Comparison of ENCODE assay signal across 12 cellular contexts in genomic region chr19:38304352-38304865, GRCh38. TPM values are rescaled to one million over a fixed set of nuclear protein-coding genes. Genes with fewer than 3 reads are reported as not detected.
A peak's percentile ranks its signal among the peaks of the same experiment; 100 is the strongest.
DNase-seq lines count a peak whose midpoint lies in the region; ATAC-seq and TF ChIP-seq lines count a peak whose summit lies in the region.
"Had no signal": no experiment of that assay in that cellular context is flagged by ENCODE, and none has a peak within 500 bp of the region (broad histone marks: within the 10 kb centered on the region; RNA-seq: fewer than 3 reads in every experiment).

No MANE protein-coding gene starts in this region.

- 76 to 77% methylated on average over 23 to 27 of the region's 27 CpGs for WGBS in heart right ventricle, 2 donors
- WGBS in gastroesophageal sphincter (ENCODE audit: low coverage in 1 of 2), 2 donors: no CpG with 5 or more reads among the region's 27 CpGs
- WGBS in psoas muscle, 3 donors: 74 to 79% (median 76%) methylated on average over 23 to 27 of the region's 27 CpGs

- peak overlapping the region in 8 of 10 donors; percentile 16 to 85 (median 40) for H3K27ac ChIP-seq in heart right ventricle
- peak overlapping the region in 2 of 4 donors; percentile 47 to 60 for H3K27ac ChIP-seq in gastroesophageal sphincter
- H3K27ac ChIP-seq in muscle layer of duodenum (ENCODE audit: low read length): peak overlapping the region; percentile 67
- peak overlapping the region; percentile 31 for H3K27ac ChIP-seq in vagina
- H3K27ac ChIP-seq in psoas muscle: no peak overlapping the region
- H3K27ac ChIP-seq: thoracic aorta had no signal

- H3K4me3 ChIP-seq in heart right ventricle (peak overlapping the region in 7 of 10 donors; percentile 18 to 40 (median 30)), gastroesophageal sphincter (no peak overlapping the region), muscle layer of duodenum (ENCODE audit: low read depth in 1 of 2, low read length in 2 of 2) (no peak overlapping the region), vagina (peak overlapping the region in 1 of 2 donors; percentile 37), psoas muscle (no peak overlapping the region)
- H3K4me3 ChIP-seq: thoracic aorta had no signal

- TF ChIP-seq POLR2A in gastroesophageal sphincter (IDR thresholded peaks at IDR 0.05) (no peak), vagina (IDR thresholded peaks at IDR 0.05) (no peak)

- peaks cover 0 to 53% (median 17%) of the 10 kb centered on the region in 9 donors for H3K36me3 ChIP-seq in heart right ventricle
- H3K36me3 ChIP-seq in gastroesophageal sphincter: peaks cover 0 to 52% of the 10 kb centered on the region in 2 donors
- H3K36me3 ChIP-seq in muscle layer of duodenum (ENCODE audit: control insufficient read depth in 1 of 2, insufficient read depth in 2 of 2, low read length in 2 of 2): peaks cover 8 to 29% of the 10 kb centered on the region in 2 donors
- peaks cover 0 to 22% of the 10 kb centered on the region in 2 donors for H3K36me3 ChIP-seq in vagina
- peaks cover 0 to 40% of the 10 kb centered on the region in 2 donors for H3K36me3 ChIP-seq in psoas muscle (ENCODE audit: insufficient read depth in 1 of 2, low read depth in 1 of 2)

- ATAC-seq in heart right ventricle (peak in 7 of 8 donors; percentile 3 to 15 (median 7)), Right ventricle myocardium superior (ENCODE audit: poor library complexity) (no peak), gastroesophageal sphincter (peak; percentile 8), psoas muscle (no peak), HG03159 (IDR thresholded peaks at IDR 0.05; ENCODE audit: unreplicated experiment) (no peak)
- ATAC-seq: activated CD8-positive, alpha-beta T cell treated with anti-CD3 and anti-CD28 coated beads, Interleukin-2, amount 10 ng/mL, durations not matched to agents 7 days and 5 days; activated naive CD4-positive, alpha-beta T cell treated with anti-CD3 and anti-CD28 coated beads, Interleukin-2, amount 50 U/mL, for 72 hours had no signal

- H3K27me3 ChIP-seq in heart right ventricle (no peaks in the 10 kb centered on the region), gastroesophageal sphincter (no peaks in the 10 kb centered on the region), muscle layer of duodenum (ENCODE audit: low read depth, low read length) (no peaks in the 10 kb centered on the region), vagina (no peaks in the 10 kb centered on the region), psoas muscle (ENCODE audit: insufficient read depth in 3 of 3, low read length in 2 of 3) (no peaks in the 10 kb centered on the region)

- H3K9me3 ChIP-seq in heart right ventricle (no peaks in the 10 kb centered on the region), gastroesophageal sphincter (no peaks in the 10 kb centered on the region), muscle layer of duodenum (ENCODE audit: control insufficient read depth in 1 of 2, low read length in 2 of 2) (no peaks in the 10 kb centered on the region), vagina (no peaks in the 10 kb centered on the region), psoas muscle (no peaks in the 10 kb centered on the region)
- H3K9me3 ChIP-seq: thoracic aorta had no signal

- no peak for TF ChIP-seq EP300 in gastroesophageal sphincter (IDR thresholded peaks at IDR 0.05)

- TF ChIP-seq CTCF in heart right ventricle (IDR thresholded peaks at IDR 0.05): no peak
- TF ChIP-seq CTCF in gastroesophageal sphincter (IDR thresholded peaks at IDR 0.05): no peak
- TF ChIP-seq CTCF in vagina (IDR thresholded peaks at IDR 0.05): no peak
- TF ChIP-seq CTCF in psoas muscle (IDR thresholded peaks at IDR 0.05): no peak

- no peaks in the 10 kb centered on the region for H3K9me3 Mint-ChIP-seq in activated CD4-positive, alpha-beta T cell treated with anti-CD3 and anti-CD28 coated beads, Interleukin-2, amount 10 ng/mL, durations not matched to agents 24 days and 14 days
- H3K9me3 Mint-ChIP-seq: activated naive CD4-positive, alpha-beta T cell treated with anti-CD3 and anti-CD28 coated beads, Interleukin-2, amount 50 U/mL, for 72 hours; memory B cell had no signal

- intact Hi-C loops in heart right ventricle (cut with DNase I): no loop called here
- intact Hi-C loops in Right ventricle myocardium superior (cut with DNase I): no loop called here
- intact Hi-C loops in vagina (cut with DNase I): no loop called here
- intact Hi-C loops in psoas muscle (cut with DNase I): no loop called here
- intact Hi-C loops in activated CD4-positive, alpha-beta T cell treated with anti-CD3 and anti-CD28 coated beads, Interleukin-2, amount 10 ng/mL, durations not matched to agents 24 days and 14 days (cut with micrococcal nuclease): no loop called here

- H3K4me1 ChIP-seq in heart right ventricle (peaks cover 0 to 15% (median 0%) of the 10 kb centered on the region in 9 donors), gastroesophageal sphincter (peaks cover 0 to under 1% (median 0%) of the 10 kb centered on the region in 3 donors), muscle layer of duodenum (ENCODE audit: control insufficient read depth in 1 of 2, insufficient read depth in 2 of 2, low read length in 2 of 2) (no peaks in the 10 kb centered on the region), vagina (peaks cover 10% of the 10 kb centered on the region), psoas muscle (no peaks in the 10 kb centered on the region)

- H3K27me3 Mint-ChIP-seq in activated CD4-positive, alpha-beta T cell treated with anti-CD3 and anti-CD28 coated beads, Interleukin-2, amount 10 ng/mL, durations not matched to agents 24 days and 14 days: no peaks in the 10 kb centered on the region
- H3K27me3 Mint-ChIP-seq: memory B cell had no signal

- H3K27ac Mint-ChIP-seq in activated CD4-positive, alpha-beta T cell treated with anti-CD3 and anti-CD28 coated beads, Interleukin-2, amount 10 ng/mL, durations not matched to agents 24 days and 14 days: no peak overlapping the region
- H3K27ac Mint-ChIP-seq: activated CD8-positive, alpha-beta T cell treated with anti-CD3 and anti-CD28 coated beads, Interleukin-2, amount 10 ng/mL, durations not matched to agents 7 days and 5 days; activated naive CD4-positive, alpha-beta T cell treated with anti-CD3 and anti-CD28 coated beads, Interleukin-2, amount 50 U/mL, for 72 hours; memory B cell had no signal

- peaks cover 13% of the 10 kb centered on the region for H3K36me3 Mint-ChIP-seq in activated CD4-positive, alpha-beta T cell treated with anti-CD3 and anti-CD28 coated beads, Interleukin-2, amount 10 ng/mL, durations not matched to agents 24 days and 14 days (ENCODE audit: low read depth)
- H3K36me3 Mint-ChIP-seq: activated naive CD4-positive, alpha-beta T cell treated with anti-CD3 and anti-CD28 coated beads, Interleukin-2, amount 50 U/mL, for 72 hours had no signal

- no peak for DNase-seq in heart right ventricle
- no peak for DNase-seq in Right ventricle myocardium superior
- DNase-seq in vagina (ENCODE audit: extremely low spot score in 2 of 2): no peak
- no peak for DNase-seq in psoas muscle
- no peak for DNase-seq in activated CD4-positive, alpha-beta T cell treated with anti-CD3 and anti-CD28 coated beads, Interleukin-2, amount 10 ng/mL, durations not matched to agents 24 days and 14 days
- DNase-seq: activated CD8-positive, alpha-beta T cell treated with anti-CD3 and anti-CD28 coated beads, Interleukin-2, amount 10 ng/mL, durations not matched to agents 7 days and 5 days had no signal

- no peak overlapping the region for H3K4me3 Mint-ChIP-seq in activated CD4-positive, alpha-beta T cell treated with anti-CD3 and anti-CD28 coated beads, Interleukin-2, amount 10 ng/mL, durations not matched to agents 24 days and 14 days
- H3K4me3 Mint-ChIP-seq: activated CD8-positive, alpha-beta T cell treated with anti-CD3 and anti-CD28 coated beads, Interleukin-2, amount 10 ng/mL, durations not matched to agents 7 days and 5 days; memory B cell had no signal

- H3K4me1 Mint-ChIP-seq in activated CD4-positive, alpha-beta T cell treated with anti-CD3 and anti-CD28 coated beads, Interleukin-2, amount 10 ng/mL, durations not matched to agents 24 days and 14 days: no peaks in the 10 kb centered on the region

RNA-seq across cellular contexts. Expression of gene C19orf33, which starts 0.4 kb away (rescaled TPM):
- total RNA-seq in heart right ventricle (10 to 100 TPM in 1 of 10 donors, 1 to 10 TPM in 7, not detected in 2; 2.2 to 37.9 (median 3.7) TPM), Right ventricle myocardium superior (5.6 TPM), gastroesophageal sphincter (10 to 100 TPM in 1 of 4 donors, 1 to 10 TPM in 2, not detected in 1; 4.7 to 48.7 (median 7.9) TPM), vagina (96.5 TPM), psoas muscle (1 to 10 TPM in 2 of 4 donors, not detected in 2; 3.4 to 3.7 TPM)
- polyA plus RNA-seq in heart right ventricle (100 to 1,000 TPM in 1 of 2 donors, 10 to 100 TPM in 1; 24.9 to 133 TPM), psoas muscle (1 to 10 TPM; 3.7 to 7.1 (median 6.5) TPM)
- 0.52 TPM in 1 of 2 replicates, not detected in the other for total RNA-seq in activated CD4-positive, alpha-beta T cell treated with anti-CD3 and anti-CD28 coated beads, Interleukin-2, amount 10 ng/mL, durations not matched to agents 24 days and 14 days
- total RNA-seq: activated CD8-positive, alpha-beta T cell treated with anti-CD3 and anti-CD28 coated beads, Interleukin-2, amount 10 ng/mL, durations not matched to agents 7 days and 5 days; activated naive CD4-positive, alpha-beta T cell treated with anti-CD3 and anti-CD28 coated beads, Interleukin-2, amount 50 U/mL, for 72 hours had no signal

RNA-seq across cellular contexts. Expression of gene YIF1B, which starts 11.3 kb away (rescaled TPM):
- total RNA-seq in heart right ventricle (10 to 100 TPM; 24.3 to 42.9 (median 30.2) TPM), Right ventricle myocardium superior (31.3 TPM), gastroesophageal sphincter (10 to 100 TPM; 14.0 to 20.7 (median 17.1) TPM), vagina (32.9 TPM), psoas muscle (10 to 100 TPM; 20.1 to 27.2 (median 21.6) TPM)
- polyA plus RNA-seq in heart right ventricle (100 to 1,000 TPM in 1 of 2 donors, 10 to 100 TPM in 1; 47.2 to 115 TPM), psoas muscle (10 to 100 TPM; 38.8 to 57.7 (median 42.7) TPM)
- total RNA-seq in activated CD4-positive, alpha-beta T cell treated with anti-CD3 and anti-CD28 coated beads, Interleukin-2, amount 10 ng/mL, durations not matched to agents 24 days and 14 days: 83.4 and 84.7 TPM in 2 replicates

RNA-seq across cellular contexts. Expression of gene KCNK6, which starts 15.2 kb away (rescaled TPM):
- total RNA-seq in heart right ventricle (10 to 100 TPM in 6 of 10 donors, 1 to 10 TPM in 4; 4.5 to 31.6 (median 13.7) TPM), Right ventricle myocardium superior (4.7 TPM), gastroesophageal sphincter (1 to 10 TPM; 2.3 to 9.3 (median 6.1) TPM), vagina (16.2 TPM), psoas muscle (under 1 TPM; 0.54 to 0.69 (median 0.64) TPM)
- polyA plus RNA-seq in heart right ventricle (1 to 10 TPM; 5.1 to 8.0 TPM), psoas muscle (under 1 TPM; 0.21 to 0.42 (median 0.39) TPM)
- 18.7 and 20.1 TPM in 2 replicates for total RNA-seq in activated CD4-positive, alpha-beta T cell treated with anti-CD3 and anti-CD28 coated beads, Interleukin-2, amount 10 ng/mL, durations not matched to agents 24 days and 14 days

RNA-seq across cellular contexts. Expression of gene CATSPERG, which starts 31.2 kb away (rescaled TPM):
- total RNA-seq in heart right ventricle (1 to 10 TPM in 5 of 10 donors, under 1 TPM in 5; 0.74 to 4.9 (median 1.1) TPM), Right ventricle myocardium superior (0.86 TPM), gastroesophageal sphincter (1 to 10 TPM in 3 of 4 donors, under 1 TPM in 1; 0.07 to 4.7 (median 2.6) TPM), vagina (2.2 TPM), psoas muscle (1 to 10 TPM in 3 of 4 donors, under 1 TPM in 1; 0.81 to 2.1 (median 1.6) TPM)
- polyA plus RNA-seq in heart right ventricle (1 to 10 TPM; 1.1 to 2.5 TPM), psoas muscle (1 to 10 TPM in 2 of 3 donors, under 1 TPM in 1; 0.75 to 2.6 (median 1.5) TPM)
- total RNA-seq in activated CD4-positive, alpha-beta T cell treated with anti-CD3 and anti-CD28 coated beads, Interleukin-2, amount 10 ng/mL, durations not matched to agents 24 days and 14 days: 3.4 and 3.7 TPM in 2 replicates

RNA-seq across cellular contexts. Expression of gene SPINT2, which starts 40.0 kb away (rescaled TPM):
- total RNA-seq in heart right ventricle (10 to 100 TPM in 7 of 10 donors, 1 to 10 TPM in 3; 4.5 to 29.2 (median 12.7) TPM), Right ventricle myocardium superior (8.7 TPM), gastroesophageal sphincter (10 to 100 TPM in 2 of 4 donors, 1 to 10 TPM in 2; 2.1 to 51.7 (median 10.9) TPM), vagina (174 TPM), psoas muscle (1 to 10 TPM in 2 of 4 donors, under 1 TPM in 2; 0.95 to 2.2 (median 1.2) TPM)
- polyA plus RNA-seq in heart right ventricle (10 to 100 TPM in 1 of 2 donors, 1 to 10 TPM in 1; 3.4 to 12.7 TPM), psoas muscle (1 to 10 TPM in 1 of 3 donors, under 1 TPM in 2; 0.49 to 1.1 (median 0.59) TPM)
- total RNA-seq in activated CD4-positive, alpha-beta T cell treated with anti-CD3 and anti-CD28 coated beads, Interleukin-2, amount 10 ng/mL, durations not matched to agents 24 days and 14 days: 69.6 and 70.7 TPM in 2 replicates

Comparison
In these comparisons a context has a peak if more than half of its experiments do, and no peak if none do; other contexts are left out.
1. ATAC-seq: peak in heart right ventricle (7 of 8) and gastroesophageal sphincter (single experiment); none in Right ventricle myocardium superior (single experiment), psoas muscle (0 of 4) and HG03159 (single experiment).
2. H3K4me3 ChIP-seq: peak in heart right ventricle (7 of 10); none in gastroesophageal sphincter (0 of 2), muscle layer of duodenum (0 of 2) and psoas muscle (single experiment).